Comparison of ENCODE assay signal across 8 cellular contexts in genomic region chr5:1079486-1079885, GRCh38.
"Had no signal": no experiment of that assay in that cellular context is flagged by ENCODE, and none has a peak within 500 bp of the region (broad histone marks: within the 10 kb centered on the region; RNA-seq: fewer than 3 reads in every experiment).

No MANE protein-coding gene starts in this region.

- H3K4me1 ChIP-seq: HAP-1 had no signal

- H3K36me3 ChIP-seq: HAP-1 had no signal

- H3K4me3 ChIP-seq: GM23248, GM23338, HAP-1 had no signal

- DNase-seq: GM23248, GOT3, H7, H9, HCEC 1CT, HFFc6 had no signal

- H3K9ac ChIP-seq: GM23248 had no signal

- H3K9me3 ChIP-seq: HAP-1 had no signal

- H3K27ac ChIP-seq: GM23248 had no signal

- H3K4me2 ChIP-seq: GM23338 had no signal

- H2AFZ ChIP-seq: GM23248, GM23338 had no signal
